In genomic region chr19:19399733-19400438, GRCh38 we compare ENCODE assay signal across 1 cellular context.
TF ChIP-seq lines count a peak whose summit lies in the region.

No MANE protein-coding gene starts in this region.

TF ChIP-seq in SK-N-SH, 30 proteins besides CTCF, POLR2A, EP300 and RAD21 (continued from another document):
- TF ChIP-seq TEAD4 (IDR thresholded peaks at IDR 0.05; ENCODE audit: borderline replicate concordance, insufficient read depth) (no peak), GATA2 (CRISPR knock-in tag; IDR thresholded peaks at IDR 0.05) (no peak), IRF3 (IDR thresholded peaks at IDR 0.05; ENCODE audit: low read depth, low read length) (no peak), MAX (IDR thresholded peaks at IDR 0.05; ENCODE audit: low read depth) (peak; percentile 66), PBX3 (IDR thresholded peaks at IDR 0.05) (peak; percentile 36; the same call in 1 of the 2 replicates), FOXM1 (IDR thresholded peaks at IDR 0.05; ENCODE audit: low read depth) (no peak), CHD2 (IDR thresholded peaks at IDR 0.05; ENCODE audit: low read length, partially characterized antibody) (no peak), USF1 (IDR thresholded peaks at IDR 0.05; ENCODE audit: borderline replicate concordance, low read depth) (0 out of 2 replicates have a peak, but pooled peaks have one; percentile 40), TCF12 (IDR thresholded peaks at IDR 0.05) (no peak), SMC3 (IDR thresholded peaks at IDR 0.05; ENCODE audit: low read depth, low read length) (peak; percentile 21; the same call in 1 of the 2 replicates)
TF ChIP-seq in SK-N-SH: peak in this region for 6.
